In genomic region chr2:166449439-166449838, GRCh38 we compare ENCODE assay signal across 18 cellular contexts.
DNase-seq lines count a peak whose midpoint lies in the region; ATAC-seq and TF ChIP-seq lines count a peak whose summit lies in the region.
"Had no signal": no experiment of that assay in that cellular context is flagged by ENCODE, and none has a peak within 500 bp of the region (broad histone marks: within the 10 kb centered on the region; RNA-seq: fewer than 3 reads in every experiment).

No MANE protein-coding gene starts in this region.

- DNase-seq in AML-193 (lab: John Stamatoyannopoulos, UW) (peak; percentile 12 to 24), coronary artery (ENCODE audit: low spot score) (no peak), foreskin melanocyte (no peak), RKO (ENCODE audit: low spot score) (no peak), NCI-H1048 (lab: John Stamatoyannopoulos, UW) (no peak)
- DNase-seq: 8988T; activated CD4-positive, alpha-beta T cell treated with anti-CD3 and anti-CD28 coated beads for 48 hours; aorta; dorsolateral prefrontal cortex; foreskin fibroblast; Karpas-422; midbrain; NCI-H2081 treated with DMSO at 0.1 percent for 48 hours; PC-3; tibial artery had no signal

- peak; percentile 92 for ATAC-seq in GM19395 (IDR thresholded peaks at IDR 0.05; ENCODE audit: unreplicated experiment)
- peak; percentile 71 for ATAC-seq in HG02642 (IDR thresholded peaks at IDR 0.05; ENCODE audit: poor library complexity, unreplicated experiment)
- ATAC-seq in HG03378 (IDR thresholded peaks at IDR 0.05; ENCODE audit: unreplicated experiment): peak; percentile 99
- ATAC-seq: PC-3 had no signal

- H3K27ac ChIP-seq in coronary artery: no peak overlapping the region
- H3K27ac ChIP-seq: dorsolateral prefrontal cortex, tibial artery had no signal

- no peak overlapping the region for H3K4me3 ChIP-seq in coronary artery
- H3K4me3 ChIP-seq: dorsolateral prefrontal cortex, tibial artery had no signal

- no peak for TF ChIP-seq CTCF in coronary artery (IDR thresholded peaks at IDR 0.05)

Comparison
In these comparisons a context has a peak if more than half of its experiments do, and no peak if none do; other contexts are left out.
1. DNase-seq: peak in AML-193 (2 of 2); none in coronary artery (single experiment), foreskin melanocyte (single experiment), RKO (single experiment) and NCI-H1048 (single experiment).
2. Peak in every context shown above with its lines, with median percentiles within 50 percentile points of each other: ATAC-seq.